9 cellular contexts compared by ENCODE assay signal in the genomic region with DNA sequence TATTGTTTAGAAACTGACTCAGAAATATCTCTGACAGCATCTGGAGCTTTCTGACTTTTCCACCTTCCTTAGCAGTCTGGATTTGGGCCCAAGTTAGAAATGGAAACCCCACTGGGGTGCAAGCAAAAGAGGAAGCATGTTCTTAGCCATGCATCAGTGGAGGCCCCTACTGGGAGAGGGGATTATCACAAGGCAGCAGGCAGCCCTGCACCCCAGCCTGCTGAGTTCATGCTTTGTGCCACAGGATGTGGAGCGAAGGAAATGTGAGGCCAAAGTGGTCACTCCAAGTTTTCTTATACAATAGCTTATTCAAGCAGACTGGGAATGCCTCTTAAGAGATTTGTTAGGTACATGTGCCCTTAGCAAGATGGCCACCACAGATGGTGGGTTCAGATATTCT.
A peak's percentile ranks its signal among the peaks of the same experiment; 100 is the strongest.
DNase-seq lines count a peak whose midpoint lies in the region; FAIRE-seq and TF ChIP-seq lines count a peak whose summit lies in the region.
"Had no signal": no experiment of that assay in that cellular context is flagged by ENCODE, and none has a peak within 500 bp of the region (broad histone marks: within the 10 kb centered on the region; RNA-seq: fewer than 3 reads in every experiment).

No MANE protein-coding gene starts in this region.

- intact Hi-C loops in MCF 10A (cut with micrococcal nuclease) (no loop called here), breast epithelium (cut with DNase I; ENCODE audit: low total_unique reads) (no loop called here), testis (cut with DNase I; ENCODE audit: low total_unique reads) (no loop called here)

- no peak overlapping the region for H3K4me3 ChIP-seq in breast epithelium
- H3K4me3 ChIP-seq in astrocyte (ENCODE audit: insufficient read depth, low read depth, low read length), result no peak overlapping the region
- H3K4me3 ChIP-seq in neuronal stem cell (ENCODE audit: low read length in 2 of 2), result no peak overlapping the region
- no peak overlapping the region for H3K4me3 ChIP-seq in testis

- H3K4me3 Mint-ChIP-seq in MCF 10A (ENCODE audit: unreplicated experiment) (no peak overlapping the region), astrocyte (ENCODE audit: unreplicated experiment) (no peak overlapping the region)
- H3K4me3 Mint-ChIP-seq: activated naive CD8-positive, alpha-beta T cell treated with anti-CD3 and anti-CD28 coated beads, Interleukin-2, amount 10 ng/mL, durations not matched to agents 7 days and 5 days had no signal

- H3K4me1 ChIP-seq in breast epithelium (no peaks in the 10 kb centered on the region), astrocyte (ENCODE audit: insufficient read depth, low read length) (no peaks in the 10 kb centered on the region), neuronal stem cell (ENCODE audit: control insufficient read depth in 2 of 2, insufficient read depth in 1 of 2, low read depth in 1 of 2, low read length in 2 of 2) (peaks cover 0 to 5% of the 10 kb centered on the region in 2 donors), testis (no peaks in the 10 kb centered on the region)

- H3K4me2 ChIP-seq in astrocyte (ENCODE audit: low read length), result no peak overlapping the region
- no peak overlapping the region for H3K4me2 ChIP-seq in neuronal stem cell (ENCODE audit: insufficient read depth, low read length, poor library complexity, severe bottlenecking)

- H3K9ac ChIP-seq in astrocyte (ENCODE audit: low read length), result no peak overlapping the region
- H3K9ac ChIP-seq in neuronal stem cell (ENCODE audit: low read depth, low read length, poor library complexity), result no peak overlapping the region

- no peaks in the 10 kb centered on the region for H3K79me2 ChIP-seq in astrocyte (ENCODE audit: insufficient read depth, low read length)

- FAIRE-seq in astrocyte (lab: Jason Lieb, UNC), result no peak

- no peaks in the 10 kb centered on the region for H3K9me3 Mint-ChIP-seq in MCF 10A (ENCODE audit: unreplicated experiment)
- no peaks in the 10 kb centered on the region for H3K9me3 Mint-ChIP-seq in astrocyte (ENCODE audit: unreplicated experiment)
- H3K9me3 Mint-ChIP-seq: activated naive CD8-positive, alpha-beta T cell treated with anti-CD3 and anti-CD28 coated beads, Interleukin-2, amount 10 ng/mL, durations not matched to agents 7 days and 5 days had no signal

- no peaks in the 10 kb centered on the region for H3K79me1 ChIP-seq in neuronal stem cell (ENCODE audit: low read depth, low read length)

- POLR2A ChIA-PET in MCF 10A (lab: Yijun Ruan, JAX), result no interaction called here

- no peaks in the 10 kb centered on the region for H3K36me3 ChIP-seq in breast epithelium
- no peaks in the 10 kb centered on the region for H3K36me3 ChIP-seq in astrocyte (ENCODE audit: insufficient read depth, low read length)
- no peaks in the 10 kb centered on the region for H3K36me3 ChIP-seq in neuronal stem cell (replicated peaks in 1 of 2; ENCODE audit: control insufficient read depth in 2 of 2, insufficient read depth in 2 of 2, low read length in 2 of 2)
- no peaks in the 10 kb centered on the region for H3K36me3 ChIP-seq in testis (ENCODE audit: low read depth, missing control alignments)

- no peak overlapping the region for H4K91ac ChIP-seq in neuronal stem cell (ENCODE audit: low read depth, low read length, poor library complexity)

- H2BK5ac ChIP-seq in neuronal stem cell (ENCODE audit: low read length), result no peak overlapping the region

- DNase-seq in MCF 10A (ENCODE audit: unreplicated experiment), result peak; percentile 41
- DNase-seq in breast epithelium (ENCODE audit: low spot score in 2 of 2), result no peak
- peak; percentile 21 for DNase-seq in HK-2 (ENCODE audit: unreplicated experiment)
- peak; percentile 14 for DNase-seq in astrocyte (ENCODE audit: low read depth)
- DNase-seq in neuronal stem cell (ENCODE audit: low spot score), result peak; percentile 43
- DNase-seq in SHP77 treated with DMSO at 0.1 percent for 48 hours (lab: John Stamatoyannopoulos, UW), result no peak
- DNase-seq in inferior parietal cortex (ENCODE audit: extremely low spot score), result no peak
- DNase-seq in testis, result no peak
- DNase-seq: activated naive CD8-positive, alpha-beta T cell treated with anti-CD3 and anti-CD28 coated beads, Interleukin-2, amount 10 ng/mL, durations not matched to agents 7 days and 5 days had no signal

- no peak overlapping the region for H2BK120ac ChIP-seq in neuronal stem cell (ENCODE audit: low read depth, low read length)

- no peak overlapping the region for H3K27ac Mint-ChIP-seq in MCF 10A (ENCODE audit: low read depth, unreplicated experiment)
- no peak overlapping the region for H3K27ac Mint-ChIP-seq in astrocyte (ENCODE audit: unreplicated experiment)
- H3K27ac Mint-ChIP-seq: activated naive CD8-positive, alpha-beta T cell treated with anti-CD3 and anti-CD28 coated beads, Interleukin-2, amount 10 ng/mL, durations not matched to agents 7 days and 5 days had no signal

- no peak overlapping the region for H3K18ac ChIP-seq in neuronal stem cell (ENCODE audit: low read length)

- WGBS in neuronal stem cell (ENCODE audit: extremely low coverage in 2 of 2, insufficient read length in 2 of 2, insufficient replicate concordance in 1 of 2), 2 donors, result no CpG with 5 or more reads among the region's 1 CpG
- 88 to 94% methylated on average over 1 of the region's 1 CpG for WGBS in testis, 2 donors

- H3K27me3 ChIP-seq in breast epithelium, result no peaks in the 10 kb centered on the region
- no peaks in the 10 kb centered on the region for H3K27me3 ChIP-seq in astrocyte (ENCODE audit: insufficient read depth, low read length)
- H3K27me3 ChIP-seq in neuronal stem cell (ENCODE audit: control insufficient read depth in 3 of 3, insufficient read depth in 3 of 3, low read depth in 1 of 3, low read length in 3 of 3), result no peaks in the 10 kb centered on the region
- H3K27me3 ChIP-seq in testis, result no peaks in the 10 kb centered on the region

- CTCF ChIA-PET in MCF 10A (lab: Yijun Ruan, JAX), result interaction anchor here (0.7 to 1.6 kb wide), 4 partner anchors 10 to 260 kb away, joined by 4 to 5 read pairs (median 4); no protein-coding TSS in a partner anchor

- H3K9me3 ChIP-seq in breast epithelium (no peaks in the 10 kb centered on the region), astrocyte (ENCODE audit: insufficient read depth, low read depth, low read length) (no peaks in the 10 kb centered on the region), neuronal stem cell (replicated peaks in 1 of 2; ENCODE audit: control insufficient read depth in 2 of 2, insufficient read depth in 1 of 2, low read depth in 1 of 2, low read length in 2 of 2) (no peaks in the 10 kb centered on the region), testis (no peaks in the 10 kb centered on the region)

- no peaks in the 10 kb centered on the region for H4K20me1 ChIP-seq in astrocyte (ENCODE audit: insufficient read depth, low read length)

- TF ChIP-seq POLR2A in breast epithelium (IDR thresholded peaks at IDR 0.05) (no peak), testis (IDR thresholded peaks at IDR 0.05) (no peak)

- H3K23ac ChIP-seq in neuronal stem cell (ENCODE audit: low read depth, low read length, poor library complexity), result no peak overlapping the region

- no TSS peak for BruUV-seq in MCF 10A (replicated peaks; lab: Mats Ljungman, UMichigan)

- H2BK15ac ChIP-seq in neuronal stem cell (ENCODE audit: low read length), result no peak overlapping the region

- H2AFZ ChIP-seq in astrocyte (ENCODE audit: low read depth, low read length) (no peak overlapping the region), neuronal stem cell (ENCODE audit: low read length) (peak overlapping the region; percentile 36)

- H3K14ac ChIP-seq in neuronal stem cell (ENCODE audit: low read length), result no peak overlapping the region

- H2AK5ac ChIP-seq in neuronal stem cell (ENCODE audit: low read depth, low read length), result no peak overlapping the region

- H3K4me1 Mint-ChIP-seq in MCF 10A (ENCODE audit: insufficient read depth, unreplicated experiment) (no peaks in the 10 kb centered on the region), astrocyte (ENCODE audit: low read depth, unreplicated experiment) (no peaks in the 10 kb centered on the region)
- H3K4me1 Mint-ChIP-seq: activated naive CD8-positive, alpha-beta T cell treated with anti-CD3 and anti-CD28 coated beads, Interleukin-2, amount 10 ng/mL, durations not matched to agents 7 days and 5 days had no signal

- TF ChIP-seq CTCF in MCF 10A (IDR thresholded peaks at IDR 0.05; ENCODE audit: unreplicated experiment), result peak; percentile 41
- TF ChIP-seq CTCF in breast epithelium (IDR thresholded peaks at IDR 0.05), result no peak
- TF ChIP-seq CTCF in astrocyte (IDR thresholded peaks at IDR 0.05; ENCODE audit: insufficient read depth, low read depth, low read length), result peak; percentile 28
- TF ChIP-seq CTCF in testis (IDR thresholded peaks at IDR 0.05), result no peak

- no peak overlapping the region for H3K27ac ChIP-seq in breast epithelium
- H3K27ac ChIP-seq in astrocyte (ENCODE audit: low read depth, low read length), result no peak overlapping the region
- H3K27ac ChIP-seq in neuronal stem cell (replicated peaks; ENCODE audit: low read length), result no peak overlapping the region
- H3K27ac ChIP-seq in testis, result no peak overlapping the region

- no peak overlapping the region for H4K8ac ChIP-seq in neuronal stem cell (ENCODE audit: low read depth, low read length)

- H3K27me3 Mint-ChIP-seq in MCF 10A (ENCODE audit: insufficient read depth, unreplicated experiment), result no peaks in the 10 kb centered on the region
- H3K27me3 Mint-ChIP-seq in astrocyte (ENCODE audit: low read depth, unreplicated experiment), result no peaks in the 10 kb centered on the region

- H3K36me3 Mint-ChIP-seq in MCF 10A (ENCODE audit: insufficient read depth, unreplicated experiment) (no peaks in the 10 kb centered on the region), astrocyte (ENCODE audit: low read depth, unreplicated experiment) (no peaks in the 10 kb centered on the region)
- H3K36me3 Mint-ChIP-seq: activated naive CD8-positive, alpha-beta T cell treated with anti-CD3 and anti-CD28 coated beads, Interleukin-2, amount 10 ng/mL, durations not matched to agents 7 days and 5 days had no signal

- H3K4ac ChIP-seq in neuronal stem cell (ENCODE audit: low read length), result no peak overlapping the region

- H2BK12ac ChIP-seq in neuronal stem cell (ENCODE audit: low read length), result no peak overlapping the region

Comparison
In these comparisons a context has a peak if more than half of its experiments do, and no peak if none do; other contexts are left out.
1. DNase-seq: peak in MCF 10A (single experiment), HK-2 (single experiment), astrocyte (single experiment) and neuronal stem cell (single experiment); none in breast epithelium (0 of 2), SHP77 treated with DMSO at 0.1 percent for 48 hours (single experiment), inferior parietal cortex (single experiment) and testis (single experiment).
2. CTCF ChIP-seq: peak in MCF 10A (single experiment) and astrocyte (single experiment); none in breast epithelium (0 of 3) and testis (0 of 3).